Comparison of ENCODE assay signal across 15 cellular contexts in the genomic region with DNA sequence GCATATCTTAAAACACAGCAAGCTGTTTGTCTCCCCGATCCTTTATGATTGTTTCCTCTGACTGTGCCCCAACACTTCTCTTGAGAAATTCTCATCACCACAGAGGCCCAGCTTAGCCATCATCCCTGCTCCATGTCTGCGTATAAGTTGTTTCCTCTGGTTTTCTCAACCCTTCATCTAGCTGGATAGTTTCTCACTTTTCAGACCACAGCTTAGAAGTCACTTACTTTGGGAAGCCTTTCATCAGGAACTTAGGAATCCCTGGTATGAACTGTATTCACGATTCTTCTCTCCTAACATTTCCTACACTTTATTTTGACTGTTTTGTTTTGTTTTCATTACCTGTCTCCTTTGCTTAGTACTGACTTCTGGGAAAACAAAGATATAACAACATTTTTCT.
DNase-seq lines count a peak whose midpoint lies in the region; ATAC-seq and TF ChIP-seq lines count a peak whose summit lies in the region.
"Had no signal": no experiment of that assay in that cellular context is flagged by ENCODE, and none has a peak within 500 bp of the region (broad histone marks: within the 10 kb centered on the region; RNA-seq: fewer than 3 reads in every experiment).

No MANE protein-coding gene starts in this region.

- H3K27me3 Mint-ChIP-seq in GM23338 (ENCODE audit: insufficient read depth, low read depth, poor library complexity), result peaks cover 4% of the 10 kb centered on the region
- no peaks in the 10 kb centered on the region for H3K27me3 Mint-ChIP-seq in mesothelial cell of epicardium (ENCODE audit: low read depth)
- H3K27me3 Mint-ChIP-seq in HFFc6 (ENCODE audit: insufficient read depth), result peaks cover 2% of the 10 kb centered on the region
- no peaks in the 10 kb centered on the region for H3K27me3 Mint-ChIP-seq in nephron progenitor cell (ENCODE audit: low read depth, poor library complexity)
- H3K27me3 Mint-ChIP-seq: B cell; CD4-positive, alpha-beta T cell had no signal

- H3K36me3 Mint-ChIP-seq in GM23338 (ENCODE audit: low read depth) (no peaks in the 10 kb centered on the region), mesothelial cell of epicardium (no peaks in the 10 kb centered on the region), HFFc6 (ENCODE audit: low read depth) (no peaks in the 10 kb centered on the region), nephron progenitor cell (ENCODE audit: low read depth) (no peaks in the 10 kb centered on the region)

- no peaks in the 10 kb centered on the region for H3K27me3 ChIP-seq in GM23338 (ENCODE audit: insufficient read depth)

- H3K79me2 ChIP-seq in GM23338 (replicated peaks; ENCODE audit: insufficient read depth), result no peaks in the 10 kb centered on the region

- TF ChIP-seq CTCF in 22Rv1 (IDR thresholded peaks at IDR 0.05) (no peak), GM23338 (conservative IDR thresholded peaks at IDR 0.05; ENCODE audit: low read depth in 2 of 2) (no peak), mesothelial cell of epicardium (IDR thresholded peaks at IDR 0.05; ENCODE audit: unreplicated experiment) (no peak), HFFc6 (IDR thresholded peaks at IDR 0.05) (no peak), nephron progenitor cell (IDR thresholded peaks at IDR 0.05) (no peak)

- peak overlapping the region; percentile 42 for H3K27ac ChIP-seq in 22Rv1
- H3K27ac ChIP-seq in GM23338 (ENCODE audit: low read depth), result no peak overlapping the region

- H3F3A ChIP-seq in GM23338 (replicated peaks; ENCODE audit: low read depth), result no peaks in the 10 kb centered on the region

- no peak overlapping the region for H3K4me2 ChIP-seq in GM23338

- peaks cover 11% of the 10 kb centered on the region; the same call in 2 of the 3 replicates for H3K4me1 Mint-ChIP-seq in GM23338
- H3K4me1 Mint-ChIP-seq in mesothelial cell of epicardium, result peaks cover 16% of the 10 kb centered on the region
- H3K4me1 Mint-ChIP-seq in HFFc6 (ENCODE audit: low read depth), result no peaks in the 10 kb centered on the region
- no peaks in the 10 kb centered on the region for H3K4me1 Mint-ChIP-seq in nephron progenitor cell
- H3K4me1 Mint-ChIP-seq: B cell had no signal

- DNase-seq in GM23338 (ENCODE audit: low spot score) (peak; percentile 11), astrocyte of the hippocampus (ENCODE audit: low read depth, low spot score) (peak; percentile 66), mesothelial cell of epicardium (ENCODE audit: low spot score in 2 of 2, unreplicated experiment in 2 of 2) (no peak), DMS114 treated with DMSO at 0.1 percent for 48 hours (lab: John Stamatoyannopoulos, UW; ENCODE audit: unreplicated experiment) (no peak), HFFc6 (no peak), nephron progenitor cell (no peak)
- DNase-seq: C1 segment of cervical spinal cord; Calu3; CD4-positive, alpha-beta T cell; DMS 273 treated with DMSO at 0.1 percent for 48 hours; H7 had no signal

- H3K27ac Mint-ChIP-seq in GM23338 (no peak overlapping the region; the same call in 1 of the 2 replicates), mesothelial cell of epicardium (peak overlapping the region; percentile 52), HFFc6 (no peak overlapping the region), nephron progenitor cell (no peak overlapping the region)
- H3K27ac Mint-ChIP-seq: B cell; CD4-positive, alpha-beta T cell had no signal

- H4K20me1 ChIP-seq in GM23338 (replicated peaks; ENCODE audit: insufficient read depth), result no peaks in the 10 kb centered on the region

- H3K4me1 ChIP-seq in GM23338 (ENCODE audit: insufficient read depth), result no peaks in the 10 kb centered on the region; the same call in 1 of the 2 replicates

- no peak overlapping the region for H3K4me3 ChIP-seq in GM23338

- no peaks in the 10 kb centered on the region for H3K36me3 ChIP-seq in GM23338 (ENCODE audit: insufficient read depth)

- no peak overlapping the region for H2AFZ ChIP-seq in GM23338

- H3K9me3 Mint-ChIP-seq in GM23338 (no peaks in the 10 kb centered on the region), mesothelial cell of epicardium (no peaks in the 10 kb centered on the region), HFFc6 (no peaks in the 10 kb centered on the region), nephron progenitor cell (no peaks in the 10 kb centered on the region)

- ATAC-seq in GM23338 (no peak), GM18519 (IDR thresholded peaks at IDR 0.05; ENCODE audit: low FRiP score, unreplicated experiment) (no peak)
- ATAC-seq: HepG2 had no signal

- H3K4me3 Mint-ChIP-seq in GM23338 (no peak overlapping the region), mesothelial cell of epicardium (no peak overlapping the region), HFFc6 (no peak overlapping the region), nephron progenitor cell (no peak overlapping the region)
- H3K4me3 Mint-ChIP-seq: B cell; CD4-positive, alpha-beta T cell had no signal

- no peaks in the 10 kb centered on the region for H3K9me2 ChIP-seq in GM23338 (ENCODE audit: insufficient read depth)

TF ChIP-seq in GM23338, 12 proteins besides CTCF, POLR2A, EP300 and RAD21:
- TF ChIP-seq EZH2phosphoT487 (IDR thresholded peaks at IDR 0.05; ENCODE audit: unreplicated experiment) (no peak), STAT1 (IDR thresholded peaks at IDR 0.05; ENCODE audit: unreplicated experiment) (no peak), JUNB (IDR thresholded peaks at IDR 0.05; ENCODE audit: unreplicated experiment) (no peak), ZNF331 (CRISPR knock-in tag; IDR thresholded peaks at IDR 0.05; ENCODE audit: low read depth) (no peak)
- TF ChIP-seq, protein P1, sequence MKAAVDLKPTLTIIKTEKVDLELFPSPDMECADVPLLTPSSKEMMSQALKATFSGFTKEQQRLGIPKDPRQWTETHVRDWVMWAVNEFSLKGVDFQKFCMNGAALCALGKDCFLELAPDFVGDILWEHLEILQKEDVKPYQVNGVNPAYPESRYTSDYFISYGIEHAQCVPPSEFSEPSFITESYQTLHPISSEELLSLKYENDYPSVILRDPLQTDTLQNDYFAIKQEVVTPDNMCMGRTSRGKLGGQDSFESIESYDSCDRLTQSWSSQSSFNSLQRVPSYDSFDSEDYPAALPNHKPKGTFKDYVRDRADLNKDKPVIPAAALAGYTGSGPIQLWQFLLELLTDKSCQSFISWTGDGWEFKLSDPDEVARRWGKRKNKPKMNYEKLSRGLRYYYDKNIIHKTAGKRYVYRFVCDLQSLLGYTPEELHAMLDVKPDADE (IDR thresholded peaks at IDR 0.05), result no peak
- TF ChIP-seq, protein P2, sequence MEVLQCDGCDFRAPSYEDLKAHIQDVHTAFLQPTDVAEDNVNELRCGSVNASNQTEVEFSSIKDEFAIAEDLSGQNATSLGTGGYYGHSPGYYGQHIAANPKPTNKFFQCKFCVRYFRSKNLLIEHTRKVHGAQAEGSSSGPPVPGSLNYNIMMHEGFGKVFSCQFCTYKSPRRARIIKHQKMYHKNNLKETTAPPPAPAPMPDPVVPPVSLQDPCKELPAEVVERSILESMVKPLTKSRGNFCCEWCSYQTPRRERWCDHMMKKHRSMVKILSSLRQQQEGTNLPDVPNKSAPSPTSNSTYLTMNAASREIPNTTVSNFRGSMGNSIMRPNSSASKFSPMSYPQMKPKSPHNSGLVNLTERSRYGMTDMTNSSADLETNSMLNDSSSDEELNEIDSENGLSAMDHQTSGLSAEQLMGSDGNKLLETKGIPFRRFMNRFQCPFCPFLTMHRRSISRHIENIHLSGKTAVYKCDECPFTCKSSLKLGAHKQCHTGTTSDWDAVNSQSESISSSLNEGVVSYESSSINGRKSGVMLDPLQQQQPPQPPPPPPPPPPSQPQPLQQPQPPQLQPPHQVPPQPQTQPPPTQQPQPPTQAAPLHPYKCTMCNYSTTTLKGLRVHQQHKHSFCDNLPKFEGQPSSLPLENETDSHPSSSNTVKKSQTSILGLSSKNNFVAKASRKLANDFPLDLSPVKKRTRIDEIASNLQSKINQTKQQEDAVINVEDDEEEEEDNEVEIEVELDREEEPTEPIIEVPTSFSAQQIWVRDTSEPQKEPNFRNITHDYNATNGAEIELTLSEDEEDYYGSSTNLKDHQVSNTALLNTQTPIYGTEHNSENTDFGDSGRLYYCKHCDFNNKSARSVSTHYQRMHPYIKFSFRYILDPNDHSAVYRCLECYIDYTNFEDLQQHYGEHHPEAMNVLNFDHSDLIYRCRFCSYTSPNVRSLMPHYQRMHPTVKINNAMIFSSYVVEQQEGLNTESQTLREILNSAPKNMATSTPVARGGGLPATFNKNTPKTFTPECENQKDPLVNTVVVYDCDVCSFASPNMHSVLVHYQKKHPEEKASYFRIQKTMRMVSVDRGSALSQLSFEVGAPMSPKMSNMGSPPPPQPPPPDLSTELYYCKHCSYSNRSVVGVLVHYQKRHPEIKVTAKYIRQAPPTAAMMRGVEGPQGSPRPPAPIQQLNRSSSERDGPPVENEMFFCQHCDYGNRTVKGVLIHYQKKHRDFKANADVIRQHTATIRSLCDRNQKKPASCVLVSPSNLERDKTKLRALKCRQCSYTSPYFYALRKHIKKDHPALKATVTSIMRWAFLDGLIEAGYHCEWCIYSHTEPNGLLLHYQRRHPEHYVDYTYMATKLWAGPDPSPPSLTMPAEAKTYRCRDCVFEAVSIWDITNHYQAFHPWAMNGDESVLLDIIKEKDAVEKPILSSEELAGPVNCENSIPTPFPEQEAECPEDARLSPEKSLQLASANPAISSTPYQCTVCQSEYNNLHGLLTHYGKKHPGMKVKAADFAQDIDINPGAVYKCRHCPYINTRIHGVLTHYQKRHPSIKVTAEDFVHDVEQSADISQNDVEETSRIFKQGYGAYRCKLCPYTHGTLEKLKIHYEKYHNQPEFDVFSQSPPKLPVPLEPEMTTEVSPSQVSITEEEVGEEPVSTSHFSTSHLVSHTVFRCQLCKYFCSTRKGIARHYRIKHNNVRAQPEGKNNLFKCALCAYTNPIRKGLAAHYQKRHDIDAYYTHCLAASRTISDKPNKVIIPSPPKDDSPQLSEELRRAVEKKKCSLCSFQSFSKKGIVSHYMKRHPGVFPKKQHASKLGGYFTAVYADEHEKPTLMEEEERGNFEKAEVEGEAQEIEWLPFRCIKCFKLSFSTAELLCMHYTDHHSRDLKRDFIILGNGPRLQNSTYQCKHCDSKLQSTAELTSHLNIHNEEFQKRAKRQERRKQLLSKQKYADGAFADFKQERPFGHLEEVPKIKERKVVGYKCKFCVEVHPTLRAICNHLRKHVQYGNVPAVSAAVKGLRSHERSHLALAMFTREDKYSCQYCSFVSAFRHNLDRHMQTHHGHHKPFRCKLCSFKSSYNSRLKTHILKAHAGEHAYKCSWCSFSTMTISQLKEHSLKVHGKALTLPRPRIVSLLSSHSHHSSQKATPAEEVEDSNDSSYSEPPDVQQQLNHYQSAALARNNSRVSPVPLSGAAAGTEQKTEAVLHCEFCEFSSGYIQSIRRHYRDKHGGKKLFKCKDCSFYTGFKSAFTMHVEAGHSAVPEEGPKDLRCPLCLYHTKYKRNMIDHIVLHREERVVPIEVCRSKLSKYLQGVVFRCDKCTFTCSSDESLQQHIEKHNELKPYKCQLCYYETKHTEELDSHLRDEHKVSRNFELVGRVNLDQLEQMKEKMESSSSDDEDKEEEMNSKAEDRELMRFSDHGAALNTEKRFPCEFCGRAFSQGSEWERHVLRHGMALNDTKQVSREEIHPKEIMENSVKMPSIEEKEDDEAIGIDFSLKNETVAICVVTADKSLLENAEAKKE (CRISPR knock-in tag; IDR thresholded peaks at IDR 0.05), result no peak

Comparison
In these comparisons a context has a peak if more than half of its experiments do, and no peak if none do; other contexts are left out.
1. DNase-seq: peak in GM23338 (single experiment) and astrocyte of the hippocampus (single experiment); none in mesothelial cell of epicardium (0 of 2), DMS114 treated with DMSO at 0.1 percent for 48 hours (single experiment), HFFc6 (single experiment) and nephron progenitor cell (single experiment).